In the genomic region with DNA sequence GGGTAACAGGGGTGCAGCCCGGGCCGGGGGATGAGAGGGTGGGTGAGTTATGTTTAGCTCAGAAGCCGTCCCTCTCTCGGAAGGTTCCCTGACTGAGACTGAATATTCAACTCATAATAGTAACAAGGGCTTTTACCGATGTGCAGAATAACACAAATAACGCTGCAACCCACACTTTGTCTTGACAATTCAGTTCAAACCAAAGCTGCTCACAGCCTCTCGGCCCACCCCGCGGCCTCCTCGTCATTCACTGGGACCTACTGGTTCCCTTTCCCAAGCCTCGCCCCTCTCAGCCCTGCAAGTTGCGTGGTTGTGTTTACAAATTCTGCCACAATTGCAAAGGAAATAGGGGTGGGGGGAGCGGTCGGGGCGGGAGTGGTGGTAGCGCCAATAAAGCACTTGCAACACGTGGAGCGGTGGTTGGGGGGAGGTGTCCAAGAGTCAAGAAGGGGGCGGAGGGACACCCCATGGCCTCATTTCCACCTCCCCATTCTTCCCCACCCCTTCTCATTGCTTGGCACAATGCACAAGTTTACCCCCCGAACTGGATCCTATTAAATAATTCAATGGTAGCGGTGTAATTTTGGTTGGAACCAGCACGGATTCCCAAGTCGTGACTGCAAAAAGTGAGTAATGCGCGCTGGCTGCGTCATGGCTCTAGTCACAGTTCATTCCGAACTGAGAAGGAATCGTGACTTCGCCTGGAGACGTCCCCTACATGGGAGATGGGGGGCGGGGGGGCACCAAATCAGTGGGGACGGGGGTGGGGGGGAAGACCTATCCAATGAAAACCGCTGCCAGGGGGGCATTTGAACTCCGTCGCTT, we compare ENCODE assay signal across 8 cellular contexts.
DNase-seq lines count a peak whose midpoint lies in the region; ATAC-seq, FAIRE-seq and TF ChIP-seq lines count a peak whose summit lies in the region.

No MANE protein-coding gene starts in this region.

- H3K4me1 ChIP-seq in heart left ventricle, result peaks cover 0 to 85% (median 39%) of the 10 kb centered on the region in 12 donors
- H3K4me1 ChIP-seq in keratinocyte (ENCODE audit: control insufficient read depth, extremely low read depth, insufficient read depth, low read length), result peaks cover 7% of the 10 kb centered on the region
- peaks cover 47% of the 10 kb centered on the region for H3K4me1 ChIP-seq in vagina

- peak overlapping the region; percentile 73 for H3K4me3 Mint-ChIP-seq in activated naive CD8-positive, alpha-beta T cell treated with anti-CD3 and anti-CD28 coated beads, Interleukin-2, amount 10 ng/mL, durations not matched to agents 7 days and 5 days

- no peak overlapping the region for H3K9ac ChIP-seq in keratinocyte (ENCODE audit: control insufficient read depth, extremely low read depth, insufficient read depth, low read length)

- ATAC-seq in heart left ventricle (no peak), left cardiac atrium (no peak), GM19455 (IDR thresholded peaks at IDR 0.05; ENCODE audit: unreplicated experiment) (no peak), HG03521 (IDR thresholded peaks at IDR 0.05; ENCODE audit: unreplicated experiment) (no peak)
- ATAC-seq in activated naive CD8-positive, alpha-beta T cell treated with anti-CD3 and anti-CD28 coated beads, Interleukin-2, amount 10 ng/mL, durations not matched to agents 7 days and 5 days (ENCODE audit: low read depth), result no peak

- no peaks in the 10 kb centered on the region for H3K79me2 ChIP-seq in keratinocyte (ENCODE audit: control insufficient read depth, insufficient read depth, low read length)

- TF ChIP-seq CTCF in heart left ventricle (IDR thresholded peaks at IDR 0.05) (no peak), keratinocyte (optimal IDR thresholded peaks at IDR 0.05 in 1 of 3, IDR thresholded peaks at IDR 0.05 in 1 of 3, conservative IDR thresholded peaks at IDR 0.05 in 1 of 3; ENCODE audit: extremely low read depth in 1 of 3, insufficient read depth in 2 of 3, low read length in 3 of 3) (no peak), vagina (IDR thresholded peaks at IDR 0.05) (no peak)

- peak overlapping the region; percentile 77 for H3K4me2 ChIP-seq in keratinocyte (ENCODE audit: control insufficient read depth, extremely low read depth, insufficient read depth, low read depth, low read length)

- H3K9me3 Mint-ChIP-seq in activated naive CD8-positive, alpha-beta T cell treated with anti-CD3 and anti-CD28 coated beads, Interleukin-2, amount 10 ng/mL, durations not matched to agents 7 days and 5 days, result no peaks in the 10 kb centered on the region

- no peaks in the 10 kb centered on the region for H4K20me1 ChIP-seq in keratinocyte (ENCODE audit: control insufficient read depth, extremely low read depth, insufficient read depth, low read length)

- no peak for TF ChIP-seq POLR2A in heart left ventricle (IDR thresholded peaks at IDR 0.05)
- no peak for TF ChIP-seq POLR2A in vagina (IDR thresholded peaks at IDR 0.05)

- H3K4me1 Mint-ChIP-seq in activated naive CD8-positive, alpha-beta T cell treated with anti-CD3 and anti-CD28 coated beads, Interleukin-2, amount 10 ng/mL, durations not matched to agents 7 days and 5 days, result peaks cover 37% of the 10 kb centered on the region

- 1 to 2% (median 1%) methylated on average over 23 to 35 of the region's 35 CpGs for WGBS in heart left ventricle, 4 donors

- dilution Hi-C loops in keratinocyte (cut with MboI; ENCODE audit: extremely low pct_ligation_motif_present, low sequenced_read_pairs), result no loop called here

- H3K9me3 ChIP-seq in heart left ventricle (no peaks in the 10 kb centered on the region), keratinocyte (ENCODE audit: control insufficient read depth, low read depth, low read length) (no peaks in the 10 kb centered on the region), vagina (no peaks in the 10 kb centered on the region)

- H2AFZ ChIP-seq in keratinocyte (ENCODE audit: control insufficient read depth, low read length), result no peak overlapping the region

- H3K27me3 ChIP-seq in heart left ventricle, result peaks cover 39 to 100% (median 75%) of the 10 kb centered on the region in 9 donors
- peaks cover 98% of the 10 kb centered on the region for H3K27me3 ChIP-seq in keratinocyte (ENCODE audit: control insufficient read depth, extremely low read depth, insufficient read depth, low read length)
- H3K27me3 ChIP-seq in vagina, result peaks cover 25% of the 10 kb centered on the region

- intact Hi-C loops in heart left ventricle (cut with DNase I) (loop anchor here in 7 of 10 donors (5.0 to 10.0 kb wide), 8 partner anchors 64 to 274 kb away; a partner anchor contains a TSS), left cardiac atrium (cut with DNase I) (loop anchor here in 1 of 2 donors (10.0 kb wide), 1 partner anchor 226 kb away; no protein-coding TSS in a partner anchor), vagina (cut with DNase I) (no loop called here)

- H3K4me3 ChIP-seq in heart left ventricle, result peak overlapping the region in 11 of 12 donors; percentile 30 to 68 (median 55)
- peak overlapping the region in 2 of 3 experiments; percentile 44 to 60 for H3K4me3 ChIP-seq in keratinocyte (ENCODE audit: control insufficient read depth in 2 of 3, extremely low read depth in 1 of 3, insufficient read depth in 2 of 3, low read depth in 1 of 3, low read length in 3 of 3)
- H3K4me3 ChIP-seq in vagina, result peak overlapping the region; percentile 41 to 53

- H3K36me3 ChIP-seq in heart left ventricle (no peaks in the 10 kb centered on the region), keratinocyte (ENCODE audit: control insufficient read depth in 2 of 2, extremely low read depth in 1 of 2, insufficient read depth in 2 of 2, low read length in 2 of 2) (no peaks in the 10 kb centered on the region), vagina (no peaks in the 10 kb centered on the region)

- DNase-seq in heart left ventricle, result no peak
- no peak for DNase-seq in left cardiac atrium
- no peak for DNase-seq in activated naive CD8-positive, alpha-beta T cell treated with anti-CD3 and anti-CD28 coated beads, Interleukin-2, amount 10 ng/mL, durations not matched to agents 7 days and 5 days
- no peak for DNase-seq in keratinocyte (ENCODE audit: low read depth, low spot score)
- no peak for DNase-seq in vagina (ENCODE audit: extremely low spot score in 2 of 2)
- DNase-seq in globus pallidus (ENCODE audit: low spot score), result no peak

- peaks cover 1% of the 10 kb centered on the region for H3K36me3 Mint-ChIP-seq in activated naive CD8-positive, alpha-beta T cell treated with anti-CD3 and anti-CD28 coated beads, Interleukin-2, amount 10 ng/mL, durations not matched to agents 7 days and 5 days

- H3K9me1 ChIP-seq in keratinocyte (ENCODE audit: control insufficient read depth, extremely low read depth, insufficient read depth, low read length), result no peaks in the 10 kb centered on the region

- POLR2A ChIA-PET in activated naive CD8-positive, alpha-beta T cell treated with anti-CD3 and anti-CD28 coated beads, Interleukin-2, amount 10 ng/mL, durations not matched to agents 7 days and 5 days (lab: Charles Lee), result no interaction called here

- no peak overlapping the region for H3K27ac Mint-ChIP-seq in activated naive CD8-positive, alpha-beta T cell treated with anti-CD3 and anti-CD28 coated beads, Interleukin-2, amount 10 ng/mL, durations not matched to agents 7 days and 5 days

- no peak for FAIRE-seq in keratinocyte (lab: Jason Lieb, UNC)

- peaks cover 94% of the 10 kb centered on the region for H3K27me3 Mint-ChIP-seq in activated naive CD8-positive, alpha-beta T cell treated with anti-CD3 and anti-CD28 coated beads, Interleukin-2, amount 10 ng/mL, durations not matched to agents 7 days and 5 days

- H3K27ac ChIP-seq in heart left ventricle, result no peak overlapping the region
- H3K27ac ChIP-seq in keratinocyte (ENCODE audit: control insufficient read depth, insufficient read depth, low read length), result no peak overlapping the region
- H3K27ac ChIP-seq in vagina, result no peak overlapping the region
